Comparison of ENCODE assay signal across 2 cellular contexts in the genomic region with DNA sequence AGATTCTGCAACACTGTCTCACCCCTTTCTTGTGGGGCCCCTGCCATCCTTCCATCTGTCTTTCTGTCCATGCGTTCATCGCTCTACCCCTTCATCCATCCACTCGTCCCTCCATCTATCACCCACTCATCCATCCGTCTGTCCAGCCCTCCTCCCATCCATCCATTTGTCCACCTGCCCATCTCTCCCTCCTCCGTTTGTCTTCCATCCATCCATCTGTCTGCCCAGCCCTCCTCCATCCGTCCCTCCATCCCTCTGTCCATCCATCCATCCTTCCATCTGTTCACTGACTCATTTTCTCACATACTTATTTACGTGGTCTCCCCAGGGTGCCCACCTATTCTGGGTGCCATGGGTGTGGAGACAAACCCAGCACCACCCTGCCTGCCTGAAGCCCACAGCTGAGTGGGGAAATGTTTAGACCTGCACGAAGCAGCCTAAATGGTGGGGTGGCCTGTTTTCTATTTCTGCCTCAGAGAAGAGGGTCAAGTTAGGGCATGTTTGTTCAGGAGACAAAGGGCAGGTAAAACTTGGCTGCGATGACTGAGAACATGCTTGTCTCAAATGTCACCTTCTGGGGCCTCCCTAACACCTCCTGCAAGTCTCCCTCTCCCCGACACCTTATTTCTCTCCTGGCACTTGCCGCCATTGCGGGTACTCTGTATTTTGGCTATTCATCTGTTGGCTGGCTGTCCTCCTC.
TF ChIP-seq lines count a peak whose summit lies in the region.

No MANE protein-coding gene starts in this region.

TF ChIP-seq in IMR-90, 13 proteins besides CTCF, POLR2A, EP300 and RAD21:
- TF ChIP-seq RCOR1 (IDR thresholded peaks at IDR 0.05; ENCODE audit: insufficient replicate concordance, low read length) = no peak
- no peak for TF ChIP-seq MAZ (IDR thresholded peaks at IDR 0.05; ENCODE audit: borderline replicate concordance, low read depth, low read length)
- TF ChIP-seq MXI1 (IDR thresholded peaks at IDR 0.05; ENCODE audit: borderline replicate concordance, low read depth, low read length) = no peak
- no peak for TF ChIP-seq NFE2L2 (IDR thresholded peaks at IDR 0.05; ENCODE audit: low read depth, low read length)
- no peak for TF ChIP-seq FOS (IDR thresholded peaks at IDR 0.05; ENCODE audit: low read depth, low read length)
- no peak for TF ChIP-seq BHLHE40 (IDR thresholded peaks at IDR 0.05; ENCODE audit: low read depth, low read length)
- no peak for TF ChIP-seq CEBPB (IDR thresholded peaks at IDR 0.05; ENCODE audit: low read depth, low read length)
- no peak for TF ChIP-seq USF2 (IDR thresholded peaks at IDR 0.05; ENCODE audit: low read depth, low read length)
- TF ChIP-seq, protein P1, sequence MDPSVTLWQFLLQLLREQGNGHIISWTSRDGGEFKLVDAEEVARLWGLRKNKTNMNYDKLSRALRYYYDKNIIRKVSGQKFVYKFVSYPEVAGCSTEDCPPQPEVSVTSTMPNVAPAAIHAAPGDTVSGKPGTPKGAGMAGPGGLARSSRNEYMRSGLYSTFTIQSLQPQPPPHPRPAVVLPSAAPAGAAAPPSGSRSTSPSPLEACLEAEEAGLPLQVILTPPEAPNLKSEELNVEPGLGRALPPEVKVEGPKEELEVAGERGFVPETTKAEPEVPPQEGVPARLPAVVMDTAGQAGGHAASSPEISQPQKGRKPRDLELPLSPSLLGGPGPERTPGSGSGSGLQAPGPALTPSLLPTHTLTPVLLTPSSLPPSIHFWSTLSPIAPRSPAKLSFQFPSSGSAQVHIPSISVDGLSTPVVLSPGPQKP (IDR thresholded peaks at IDR 0.05; ENCODE audit: borderline replicate concordance, low read depth, low read length) = no peak
- no peak for TF ChIP-seq MAFK (IDR thresholded peaks at IDR 0.05; ENCODE audit: low read depth, low read length)
- no peak for TF ChIP-seq SMC3 (IDR thresholded peaks at IDR 0.05; ENCODE audit: low read depth, low read length)
- no peak for TF ChIP-seq CHD1 (IDR thresholded peaks at IDR 0.05; ENCODE audit: low read depth, low read length)
- no peak for TF ChIP-seq RFX5 (IDR thresholded peaks at IDR 0.05; ENCODE audit: low read depth, low read length)

TF ChIP-seq in GM12878, 131 proteins besides CTCF, POLR2A, EP300 and RAD21:
- 0 out of 2 replicates have a peak, but pooled peaks have one; percentile 29 for TF ChIP-seq HDGF (IDR thresholded peaks at IDR 0.05)
- TF ChIP-seq NRF1 (conservative IDR thresholded peaks at IDR 0.05; ENCODE audit: low read depth, low read length) = no peak
